In the genomic region with DNA sequence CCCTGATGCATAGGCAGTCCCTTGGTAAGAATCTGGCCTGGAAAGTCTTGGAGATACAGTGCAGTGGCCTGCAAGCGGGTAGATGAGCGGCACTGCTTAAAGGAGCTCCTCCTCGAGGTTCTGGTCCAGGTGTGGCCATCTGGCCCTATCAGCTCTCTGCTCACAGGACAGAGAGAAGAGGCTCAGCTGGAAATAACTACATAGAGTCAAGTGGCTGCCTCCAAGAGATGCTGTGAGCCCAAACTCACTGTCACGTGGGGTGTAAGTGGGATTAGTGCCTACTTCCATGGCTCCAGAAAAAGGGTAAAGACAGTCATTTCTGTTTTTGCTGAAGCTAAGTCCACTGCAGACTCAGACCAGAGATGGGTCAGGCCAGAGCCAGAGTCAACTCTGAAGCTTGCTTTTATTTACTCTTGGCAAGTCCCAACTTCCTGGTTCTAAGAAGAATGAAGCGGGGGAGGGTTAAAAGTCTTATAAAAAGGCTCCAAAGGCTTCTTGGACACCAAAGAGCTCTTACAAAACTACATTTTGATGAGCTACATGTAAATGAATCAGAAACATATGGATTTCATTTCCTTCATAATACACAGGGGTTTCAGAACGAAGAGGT, we compare ENCODE assay signal across 11 cellular contexts.
DNase-seq lines count a peak whose midpoint lies in the region; ATAC-seq, FAIRE-seq and TF ChIP-seq lines count a peak whose summit lies in the region.
"Had no signal": no experiment of that assay in that cellular context is flagged by ENCODE, and none has a peak within 500 bp of the region (broad histone marks: within the 10 kb centered on the region; RNA-seq: fewer than 3 reads in every experiment).

No MANE protein-coding gene starts in this region.

- H3K27me3 Mint-ChIP-seq in type B pancreatic cell: no peaks in the 10 kb centered on the region

- H3K9me3 Mint-ChIP-seq in type B pancreatic cell: no peaks in the 10 kb centered on the region
- H3K9me3 Mint-ChIP-seq: H9, IgD-negative memory B cell had no signal

- peak overlapping the region; percentile 56 to 77 for H3K27ac ChIP-seq in lung (ENCODE audit: low read depth in 1 of 2, low read length in 1 of 2)

- peaks cover 47% of the 10 kb centered on the region for H3K4me1 Mint-ChIP-seq in type B pancreatic cell (ENCODE audit: unreplicated experiment)
- H3K4me1 Mint-ChIP-seq: IgD-negative memory B cell had no signal

- ATAC-seq in lung (ENCODE audit: insufficient read depth, low FRiP score) (no peak), GM19324 (IDR thresholded peaks at IDR 0.05; ENCODE audit: low FRiP score, unreplicated experiment) (no peak)

- no peak overlapping the region for H3K4me3 ChIP-seq in lung

- no peak for TF ChIP-seq POLR2A in GM12891 (IDR thresholded peaks at IDR 0.05; ENCODE audit: low read depth, low read length)

- no peaks in the 10 kb centered on the region for H3K36me3 ChIP-seq in lung (ENCODE audit: control insufficient read depth in 2 of 2, insufficient read depth in 2 of 2, low read length in 2 of 2)

- H3K36me3 Mint-ChIP-seq in type B pancreatic cell: peaks cover 9% of the 10 kb centered on the region
- H3K36me3 Mint-ChIP-seq: IgD-negative memory B cell had no signal

- no peaks in the 10 kb centered on the region for H3K9me3 ChIP-seq in lung (ENCODE audit: control insufficient read depth in 2 of 2, insufficient read depth in 1 of 2, low read length in 1 of 2)

- DNase-seq in NCI-H524 (lab: John Stamatoyannopoulos, UW) (peak; percentile 78 to 92), dedifferentiated amniotic fluid mesenchymal stem cell (ENCODE audit: extremely low spot score) (peak; percentile 89), lung (ENCODE audit: low spot score) (no peak), type B pancreatic cell (ENCODE audit: extremely low spot score, unreplicated experiment) (no peak), GM12891 (ENCODE audit: insufficient read length, low spot score) (no peak), NAMALWA (ENCODE audit: low spot score) (no peak)
- DNase-seq: activated CD4-positive, alpha-beta T cell treated with anti-CD3 and anti-CD28 coated beads, Interleukin-2, amount 50 U/mL, for 1 hour; cerebellar nuclear complex; H9 had no signal

- TF ChIP-seq CTCF in lung (IDR thresholded peaks at IDR 0.05; ENCODE audit: control extremely low read depth, extremely low read depth) (no peak), type B pancreatic cell (conservative IDR thresholded peaks at IDR 0.05) (no peak)

- H3K27ac Mint-ChIP-seq in type B pancreatic cell: peak overlapping the region; percentile 43
- H3K27ac Mint-ChIP-seq: IgD-negative memory B cell had no signal

- no peak for FAIRE-seq in GM12891 (lab: Jason Lieb, UNC)

- H3K4me3 Mint-ChIP-seq in type B pancreatic cell: no peak overlapping the region
- H3K4me3 Mint-ChIP-seq: H9, IgD-negative memory B cell had no signal

- WGBS in lung, 2 donors: 64 to 83% methylated on average over 6 of the region's 6 CpGs

- H3K27me3 ChIP-seq in lung (ENCODE audit: control insufficient read depth, insufficient read depth): no peaks in the 10 kb centered on the region

- H3K4me1 ChIP-seq in lung (ENCODE audit: control insufficient read depth in 2 of 2, insufficient read depth in 2 of 2, low read length in 2 of 2): peaks cover 3 to 25% of the 10 kb centered on the region in 2 donors

TF ChIP-seq in GM12891, 5 proteins besides CTCF, POLR2A, EP300 and RAD21:
- TF ChIP-seq PAX5 (IDR thresholded peaks at IDR 0.05; ENCODE audit: insufficient read depth, low read length, severe bottlenecking) (no peak), SPI1 (IDR thresholded peaks at IDR 0.05; ENCODE audit: low read depth, low read length) (no peak), POU2F2 (IDR thresholded peaks at IDR 0.05; ENCODE audit: low read depth, low read length) (no peak)
TF ChIP-seq in GM12891: peak in this region for 0.

Comparison
In these comparisons a context has a peak if more than half of its experiments do, and no peak if none do; other contexts are left out.
1. DNase-seq: peak in NCI-H524 (2 of 2) and dedifferentiated amniotic fluid mesenchymal stem cell (single experiment); none in lung (single experiment), type B pancreatic cell (single experiment), GM12891 (single experiment) and NAMALWA (single experiment).